In the genomic region with DNA sequence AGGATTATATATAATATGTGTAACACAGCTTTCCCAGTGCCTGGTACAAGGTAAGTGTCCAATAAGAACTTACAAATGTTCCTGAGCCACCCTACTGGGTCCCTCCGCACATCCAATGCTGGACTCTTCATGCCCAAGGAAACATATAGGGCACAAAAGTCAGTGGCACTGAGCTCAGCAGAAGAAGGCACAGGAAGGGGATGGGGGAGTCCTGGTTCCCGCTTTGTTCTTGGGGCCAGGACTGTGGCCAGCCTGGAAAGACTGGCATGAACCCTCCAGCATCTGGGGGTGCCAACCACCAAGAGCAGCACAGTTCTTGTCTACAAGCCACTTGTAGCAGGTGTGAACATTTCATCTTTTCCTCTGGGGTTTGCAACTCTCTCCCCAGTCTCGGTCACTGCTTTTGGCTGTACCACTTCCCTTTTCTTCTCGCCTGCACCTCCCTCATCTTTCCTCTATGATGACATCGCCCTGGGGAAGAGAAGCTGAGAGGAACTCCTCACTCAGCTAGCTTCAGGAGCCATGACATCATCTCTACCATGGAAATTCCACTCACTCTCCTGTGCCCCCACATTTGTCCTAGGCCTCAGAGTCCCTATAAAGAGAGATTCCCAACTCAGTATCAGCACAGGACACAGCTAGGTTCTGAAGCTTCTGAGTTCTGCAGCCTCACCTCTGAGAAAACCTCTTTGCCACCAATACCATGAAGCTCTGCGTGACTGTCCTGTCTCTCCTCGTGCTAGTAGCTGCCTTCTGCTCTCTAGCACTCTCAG, we compare ENCODE assay signal across 10 cellular contexts. TPM values are rescaled to one million over a fixed set of nuclear protein-coding genes. Genes with fewer than 3 reads are reported as not detected.
DNase-seq lines count a peak whose midpoint lies in the region; ATAC-seq and TF ChIP-seq lines count a peak whose summit lies in the region.
"Not testable (repeated sequence)": the region's sequence is repeated elsewhere in the genome, so short reads cannot be mapped to it uniquely, and the experiment has no call there.
"Had no signal": no experiment of that assay in that cellular context is flagged by ENCODE, and none has a peak within 500 bp of the region (broad histone marks: within the 10 kb centered on the region; RNA-seq: fewer than 3 reads in every experiment).

Gene CCL4L2, plus strand, starts transcription at position 625 of the 773 bp plus-strand sequence.

- H4K20me1 ChIP-seq in IMR-90 (ENCODE audit: insufficient read depth, low read length); SU-DHL-6 (ENCODE audit: low read depth, low read length): not testable (repeated sequence)

- H3K9me3 ChIP-seq in CD8-positive, alpha-beta T cell (ENCODE audit: low read length); IMR-90 (ENCODE audit: control insufficient read depth, insufficient read depth, low read length); SU-DHL-6 (ENCODE audit: insufficient read depth, low read length): not testable (repeated sequence)

- H3K79me1 ChIP-seq in IMR-90 (ENCODE audit: low read depth in 1 of 2, low read length in 2 of 2), result not testable (repeated sequence)

- not testable (repeated sequence) for H3K9ac ChIP-seq in IMR-90 (ENCODE audit: low read depth, low read length); SU-DHL-6 (ENCODE audit: low read length)

- in situ Hi-C loops in IMR-90 (cut with MboI; ENCODE audit: low sequenced_read_pairs), result loop anchor here (25.0 kb wide), 1 partner anchor 252 kb away; no protein-coding TSS in a partner anchor

- ATAC-seq in CD8-positive, alpha-beta T cell, result peak; percentile 62
- ATAC-seq in GM19025 (IDR thresholded peaks at IDR 0.05; ENCODE audit: low read depth, unreplicated experiment) (peak; percentile 70), GM21576 (IDR thresholded peaks at IDR 0.05; ENCODE audit: unreplicated experiment) (peak; percentile 66), HG03045 (IDR thresholded peaks at IDR 0.05; ENCODE audit: unreplicated experiment) (peak; percentile 63)
- ATAC-seq in IMR-90 (ENCODE audit: low read depth), result not testable (repeated sequence)

- WGBS in IMR-90 (ENCODE audit: extremely low coverage in 2 of 2, insufficient read length in 1 of 2), 2 experiments, result 52% methylated on average over 5 of the region's 7 CpGs; no CpG with 5 or more reads in 1 of the 2 experiments

- H3K56ac ChIP-seq in IMR-90 (ENCODE audit: extremely low read depth, insufficient read depth, low read length), result not testable (repeated sequence)

- H3K18ac ChIP-seq in IMR-90 (ENCODE audit: low read depth, low read length), result not testable (repeated sequence)

- H2AFZ ChIP-seq in IMR-90 (replicated peaks; ENCODE audit: low read length, poor library complexity), result peak within 1 kb of the TSS; percentile 14
- H2AFZ ChIP-seq in SU-DHL-6 (ENCODE audit: low read depth, low read length, severe bottlenecking), result not testable (repeated sequence)

- TF ChIP-seq POLR2A in IMR-90 (IDR thresholded peaks at IDR 0.05; ENCODE audit: low read depth, low read length), result not testable (repeated sequence)

- H3F3A ChIP-seq in SU-DHL-6 (ENCODE audit: insufficient read depth), result not testable (repeated sequence)

- not testable (repeated sequence) for H3K23ac ChIP-seq in IMR-90 (ENCODE audit: low read depth, low read length)

- BruUV-seq in IMR-90 (replicated peaks; lab: Mats Ljungman, UMichigan), result not testable (repeated sequence)

- CTCF ChIA-PET in CD8-positive, alpha-beta T cell (lab: Charles Lee); IMR-90 (lab: Yijun Ruan, JAX): not testable (repeated sequence)

- H3K4ac ChIP-seq in IMR-90 (ENCODE audit: low read depth, low read length), result not testable (repeated sequence)

- H3K4me3 Mint-ChIP-seq in CD8-positive, alpha-beta T cell, result peak within 1 kb of the TSS; percentile 49
- H3K4me3 Mint-ChIP-seq in nephron progenitor cell, result peak within 1 kb of the TSS; percentile 61

- H3K4me3 ChIP-seq in CD8-positive, alpha-beta T cell (ENCODE audit: low read depth, low read length); IMR-90 (ENCODE audit: insufficient read depth, low read depth, low read length); SU-DHL-6 (ENCODE audit: insufficient read depth, low read length, poor library complexity, severe bottlenecking): not testable (repeated sequence)

- POLR2A ChIA-PET in CD8-positive, alpha-beta T cell (lab: Charles Lee); IMR-90 (lab: Charles Lee; ENCODE audit: unreplicated experiment): not testable (repeated sequence)

- H3K9me2 ChIP-seq in SU-DHL-6 (replicated peaks; ENCODE audit: insufficient read depth, low read length), result not testable (repeated sequence)

- H3K79me2 ChIP-seq in SU-DHL-6 (ENCODE audit: insufficient read depth, low read length), result not testable (repeated sequence)

- TF ChIP-seq CTCF in CD8-positive, alpha-beta T cell (IDR thresholded peaks at IDR 0.05); IMR-90 (conservative IDR thresholded peaks at IDR 0.05; ENCODE audit: low read depth, low read length); SU-DHL-6 (IDR thresholded peaks at IDR 0.05; ENCODE audit: insufficient read depth, low read length, poor library complexity, severe bottlenecking); nephron progenitor cell (IDR thresholded peaks at IDR 0.05): not testable (repeated sequence)

- TF ChIP-seq RAD21 in IMR-90 (IDR thresholded peaks at IDR 0.05; ENCODE audit: low read length), result not testable (repeated sequence)

- DNase-seq in CD8-positive, alpha-beta T cell, result peak in 2 of 7 experiments; percentile 31 to 34
- DNase-seq in IMR-90, nephron progenitor cell: not testable (repeated sequence)
- DNase-seq in ecto neural progenitor cell (ENCODE audit: low spot score), result peak; percentile 43

- H2AK9ac ChIP-seq in IMR-90 (replicated peaks; ENCODE audit: low read depth, low read length, poor library complexity), result not testable (repeated sequence)

- H3K9me1 ChIP-seq in IMR-90 (ENCODE audit: insufficient read depth, low read length), result not testable (repeated sequence)

- not testable (repeated sequence) for H3K36me3 Mint-ChIP-seq in CD8-positive, alpha-beta T cell; nephron progenitor cell (ENCODE audit: low read depth)

- H2AK5ac ChIP-seq in IMR-90 (ENCODE audit: low read depth, low read length), result not testable (repeated sequence)

- not testable (repeated sequence) for H4K91ac ChIP-seq in IMR-90 (ENCODE audit: insufficient read depth, low read depth, low read length)

- H3K9me3 Mint-ChIP-seq in CD8-positive, alpha-beta T cell; nephron progenitor cell: not testable (repeated sequence)

- not testable (repeated sequence) for H4K8ac ChIP-seq in IMR-90 (ENCODE audit: low read depth in 2 of 2, low read length in 2 of 2)

- H2BK5ac ChIP-seq in IMR-90 (ENCODE audit: low read depth, low read length, poor library complexity, severe bottlenecking), result not testable (repeated sequence)

- H3K27ac ChIP-seq in CD8-positive, alpha-beta T cell (ENCODE audit: low read depth, low read length); IMR-90 (ENCODE audit: insufficient read depth, low read length): not testable (repeated sequence)
- peak within 1 kb of the TSS; percentile 54 for H3K27ac ChIP-seq in SU-DHL-6 (ENCODE audit: low read depth, low read length)

- not testable (repeated sequence) for H2BK15ac ChIP-seq in IMR-90 (ENCODE audit: low read depth, low read length)

- intact Hi-C loops in CD8-positive, alpha-beta T cell (cut with DNase I, micrococcal nuclease); IMR-90 (cut with micrococcal nuclease): not testable (repeated sequence)

- not testable (repeated sequence) for H3K36me3 ChIP-seq in CD8-positive, alpha-beta T cell (ENCODE audit: insufficient read depth, low read length); IMR-90 (ENCODE audit: control insufficient read depth, insufficient read depth, low read length); SU-DHL-6 (ENCODE audit: low read length)

- peaks cover 43% of the 10 kb centered on the region for H3K4me1 Mint-ChIP-seq in CD8-positive, alpha-beta T cell (ENCODE audit: low read depth)
- H3K4me1 Mint-ChIP-seq in nephron progenitor cell, result peaks cover 24% of the 10 kb centered on the region

- not testable (repeated sequence) for H2BK20ac ChIP-seq in IMR-90 (ENCODE audit: low read depth, low read length)

- not testable (repeated sequence) for H3K4me1 ChIP-seq in CD8-positive, alpha-beta T cell (ENCODE audit: insufficient read depth, low read length); IMR-90 (ENCODE audit: control insufficient read depth, insufficient read depth, low read length)

- H3K27me3 Mint-ChIP-seq in CD8-positive, alpha-beta T cell (ENCODE audit: low read depth), result not testable (repeated sequence)
- peaks cover 44% of the 10 kb centered on the region for H3K27me3 Mint-ChIP-seq in nephron progenitor cell (ENCODE audit: low read depth, poor library complexity)

- H3K27ac Mint-ChIP-seq in CD8-positive, alpha-beta T cell, result peak within 1 kb of the TSS; percentile 87
- peak within 1 kb of the TSS; percentile 90 for H3K27ac Mint-ChIP-seq in nephron progenitor cell

- not testable (repeated sequence) for H3K14ac ChIP-seq in IMR-90 (replicated peaks; ENCODE audit: low read depth, low read length)

- not testable (repeated sequence) for H3K27me3 ChIP-seq in CD8-positive, alpha-beta T cell (ENCODE audit: insufficient read depth, low read length); IMR-90 (ENCODE audit: control insufficient read depth, insufficient read depth, low read length); SU-DHL-6 (ENCODE audit: low read length)

- H4K5ac ChIP-seq in IMR-90 (ENCODE audit: low read depth, low read length), result not testable (repeated sequence)

- dilution Hi-C loops in IMR-90 (cut with HindIII; ENCODE audit: low sequenced_read_pairs, unreplicated experiment), result not testable (repeated sequence)

- not testable (repeated sequence) for H2BK120ac ChIP-seq in IMR-90 (ENCODE audit: low read depth, low read length)

- H3K4me2 ChIP-seq in IMR-90 (ENCODE audit: low read depth, low read length), result not testable (repeated sequence)
- peak within 1 kb of the TSS; percentile 6 for H3K4me2 ChIP-seq in SU-DHL-6 (ENCODE audit: low read depth, low read length, poor library complexity, severe bottlenecking)

RNA-seq across cellular contexts. Expression of gene CCL4L2, which starts in this region (rescaled TPM):
- total RNA-seq in CD8-positive, alpha-beta T cell, result 1 to 10 TPM; 6.6 to 6.9 TPM
- total RNA-seq in IMR-90 (2012; rRNA removed), result not detected in 2 replicates
- not detected in 2 replicates for polyA plus RNA-seq in IMR-90 (2012; rRNA removed)
- not detected in 2 replicates for polyA plus RNA-seq in IMR-90 (2012; cell fraction: cytosol; rRNA removed)
- not detected in 2 replicates for polyA plus RNA-seq in IMR-90 (2012; cell fraction: nucleus; rRNA removed; ENCODE audit: low replicate concordance)
- total RNA-seq: HT-29, kidney epithelial cell had no signal
